Comparison of ENCODE assay signal across 26 cellular contexts in the genomic region with DNA sequence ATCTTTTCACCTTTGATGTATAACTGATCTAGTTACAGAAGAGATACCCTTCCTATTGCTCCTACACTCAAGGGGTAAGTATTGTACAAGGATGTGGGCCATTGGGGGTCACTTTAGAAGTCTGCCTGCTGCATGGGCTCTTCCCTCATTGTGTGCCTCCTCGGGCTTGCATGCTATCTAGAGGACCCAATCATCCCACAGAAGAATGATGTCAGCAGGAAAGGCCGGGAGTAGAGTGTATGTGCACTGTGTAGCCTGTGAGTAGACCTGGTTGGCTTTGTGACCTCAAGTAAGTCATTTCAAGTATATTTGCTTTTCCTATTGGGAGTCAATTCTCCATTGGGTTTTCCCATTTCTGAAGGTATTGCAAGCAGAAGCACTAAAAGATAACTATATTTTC.
"Had no signal": no experiment of that assay in that cellular context is flagged by ENCODE, and none has a peak within 500 bp of the region (broad histone marks: within the 10 kb centered on the region; RNA-seq: fewer than 3 reads in every experiment).

No MANE protein-coding gene starts in this region.

- H3K36me3 Mint-ChIP-seq: activated CD4-positive, alpha-beta memory T cell treated with anti-CD3 and anti-CD28 coated beads for 36 hours; activated naive CD4-positive, alpha-beta T cell treated with anti-CD3 and anti-CD28 coated beads, Interleukin-2, amount 50 U/mL, for 24 hours; naive B cell; type B pancreatic cell had no signal

- H3K4me3 ChIP-seq: ovary, right lobe of liver, uterus had no signal

- H3K27me3 Mint-ChIP-seq: activated CD4-positive, alpha-beta memory T cell treated with anti-CD3 and anti-CD28 coated beads for 36 hours; activated naive CD4-positive, alpha-beta T cell treated with anti-CD3 and anti-CD28 coated beads, Interleukin-2, amount 50 U/mL, for 24 hours; activated naive CD8-positive, alpha-beta T cell treated with anti-CD3 and anti-CD28 coated beads, Interleukin-2, amount 50 U/mL, for 24 hours; activated T-helper 17 cell treated with anti-CD3 and anti-CD28 coated beads, Interleukin-2, amount 50 U/mL, for 72 hours; central memory CD8-positive, alpha-beta T cell; naive B cell; progenitor cell of endocrine pancreas; stimulated activated naive CD8-positive, alpha-beta T cell treated with anti-CD3 and anti-CD28 coated beads, Interleukin-15, Interleukin-2, amounts not matched to agents 100 ng/mL and 50 ng/mL, for 24 hours; type B pancreatic cell had no signal

- H3K9me3 ChIP-seq: ovary, right lobe of liver, uterus had no signal

- H3K4me1 ChIP-seq: right lobe of liver, uterus had no signal

- H3K27ac Mint-ChIP-seq: activated CD4-positive, alpha-beta memory T cell treated with anti-CD3 and anti-CD28 coated beads for 36 hours; activated naive CD4-positive, alpha-beta T cell treated with anti-CD3 and anti-CD28 coated beads, Interleukin-2, amount 50 U/mL, for 24 hours; activated T-helper 17 cell treated with anti-CD3 and anti-CD28 coated beads, Interleukin-2, amount 50 U/mL, for 72 hours; dendritic cell treated with granulocyte-macrophage colony-stimulating factor and Interleukin-4, amounts not matched to agents 40 ng/mL and 50 ng/mL, for 4 days; nephron progenitor cell; progenitor cell of endocrine pancreas; T-helper 1 cell treated with Interleukin-12 subunit alpha and Interleukin-12 subunit beta and Interleukin-4 antibody, amounts not matched to agents 30 μg/mL and 1 μg/mL, for 36 hours had no signal

- DNase-seq: activated CD4-positive, alpha-beta memory T cell treated with anti-CD3 and anti-CD28 coated beads for 36 hours; activated CD4-positive, alpha-beta T cell treated with anti-CD3 and anti-CD28 coated beads for 48 hours; activated CD8-positive, alpha-beta memory T cell treated with anti-CD3 and anti-CD28 coated beads, Interleukin-2, amount 50 U/mL, for 4 hours; activated naive CD8-positive, alpha-beta T cell treated with anti-CD3 and anti-CD28 coated beads, Interleukin-2, amount 50 U/mL, for 24 hours; activated T-cell treated with anti-CD3 and anti-CD28 coated beads, Interleukin-2, amount 50 U/mL, for 1 hour; glutamatergic neuron; islet precursor cell; left cardiac atrium; left ventricle myocardium superior; nephron progenitor cell; ovary; right lobe of liver; stimulated activated CD4-positive, alpha-beta T cell treated with anti-CD3 and anti-CD28 coated beads, Interleukin-2, amount 100 ng/mL, for 48 hours; substantia nigra; T-helper 9 cell; uterus had no signal

- H3K27ac ChIP-seq: ovary, right lobe of liver, VCaP had no signal

- H3K4me3 Mint-ChIP-seq: activated CD4-positive, alpha-beta memory T cell treated with anti-CD3 and anti-CD28 coated beads for 36 hours; activated naive CD4-positive, alpha-beta T cell treated with anti-CD3 and anti-CD28 coated beads, Interleukin-2, amount 50 U/mL, for 24 hours; activated T-helper 17 cell treated with anti-CD3 and anti-CD28 coated beads, Interleukin-2, amount 50 U/mL, for 72 hours; central memory CD8-positive, alpha-beta T cell; dendritic cell treated with granulocyte-macrophage colony-stimulating factor and Interleukin-4, amounts not matched to agents 40 ng/mL and 50 ng/mL, for 4 days; nephron progenitor cell; T-helper 1 cell treated with Interleukin-12 subunit alpha and Interleukin-12 subunit beta and Interleukin-4 antibody, amounts not matched to agents 30 μg/mL and 1 μg/mL, for 36 hours; type B pancreatic cell had no signal

- H3K9me3 Mint-ChIP-seq: activated CD4-positive, alpha-beta memory T cell treated with anti-CD3 and anti-CD28 coated beads for 36 hours; activated naive CD4-positive, alpha-beta T cell treated with anti-CD3 and anti-CD28 coated beads, Interleukin-2, amount 50 U/mL, for 24 hours; activated naive CD8-positive, alpha-beta T cell treated with anti-CD3 and anti-CD28 coated beads, Interleukin-2, amount 50 U/mL, for 24 hours; activated T-helper 17 cell treated with anti-CD3 and anti-CD28 coated beads, Interleukin-2, amount 50 U/mL, for 72 hours; central memory CD8-positive, alpha-beta T cell; dendritic cell treated with granulocyte-macrophage colony-stimulating factor and Interleukin-4, amounts not matched to agents 40 ng/mL and 50 ng/mL, for 4 days; naive B cell; nephron progenitor cell; stimulated activated naive CD8-positive, alpha-beta T cell treated with anti-CD3 and anti-CD28 coated beads, Interleukin-15, Interleukin-2, amounts not matched to agents 100 ng/mL and 50 ng/mL, for 24 hours; T-helper 1 cell treated with Interleukin-12 subunit alpha and Interleukin-12 subunit beta and Interleukin-4 antibody, amounts not matched to agents 30 μg/mL and 1 μg/mL, for 36 hours had no signal

- H3K27me3 ChIP-seq: ovary, right lobe of liver, uterus had no signal

- H3K36me3 ChIP-seq: ovary, right lobe of liver, uterus had no signal
